ENCODE assay signal across 23 cellular contexts in genomic region chr12:62716037-62716436, GRCh38.
A peak's percentile ranks its signal among the peaks of the same experiment; 100 is the strongest.
DNase-seq lines count a peak whose midpoint lies in the region; ATAC-seq and TF ChIP-seq lines count a peak whose summit lies in the region.
"Had no signal": no experiment of that assay in that cellular context is flagged by ENCODE, and none has a peak within 500 bp of the region (broad histone marks: within the 10 kb centered on the region; RNA-seq: fewer than 3 reads in every experiment).

No MANE protein-coding gene starts in this region.

- CTCF ChIA-PET in activated CD8-positive, alpha-beta T cell treated with anti-CD3 and anti-CD28 coated beads for 36 hours (lab: Charles Lee): interaction anchor here (0.9 kb wide), 1 partner anchor 78 kb away, joined by 4 read pairs; no protein-coding TSS in a partner anchor

- no peaks in the 10 kb centered on the region for H3K27me3 Mint-ChIP-seq in activated CD8-positive, alpha-beta T cell treated with anti-CD3 and anti-CD28 coated beads for 36 hours

- ATAC-seq in left cardiac atrium (no peak), GM18520 (IDR thresholded peaks at IDR 0.05; ENCODE audit: unreplicated experiment) (no peak)
- ATAC-seq in activated CD8-positive, alpha-beta T cell treated with anti-CD3 and anti-CD28 coated beads for 36 hours: no peak

- H3K36me3 Mint-ChIP-seq in activated CD8-positive, alpha-beta T cell treated with anti-CD3 and anti-CD28 coated beads for 36 hours (ENCODE audit: low read depth): no peaks in the 10 kb centered on the region

- no peak overlapping the region for H3K4me3 ChIP-seq in left ventricle myocardium inferior
- H3K4me3 ChIP-seq in ectodermal cell (ENCODE audit: insufficient read depth, low read depth, low read length): no peak overlapping the region
- H3K4me3 ChIP-seq in mesodermal cell (ENCODE audit: extremely low read depth, insufficient read depth, low read length, poor library complexity, severe bottlenecking): no peak overlapping the region
- H3K4me3 ChIP-seq in vagina: no peak overlapping the region
- H3K4me3 ChIP-seq: GM23338, SK-N-MC had no signal

- POLR2A ChIA-PET in activated CD8-positive, alpha-beta T cell treated with anti-CD3 and anti-CD28 coated beads for 36 hours (lab: Charles Lee): no interaction called here

- H3K27ac ChIP-seq in left ventricle myocardium inferior (replicated peaks) (peak overlapping the region; percentile 79), ectodermal cell (ENCODE audit: insufficient read depth, low read depth, low read length, poor library complexity, severe bottlenecking) (peak overlapping the region; percentile 66), mesodermal cell (ENCODE audit: low read depth, low read length, severe bottlenecking) (peak overlapping the region; percentile 29), vagina (peak overlapping the region; percentile 85)
- H3K27ac ChIP-seq: HL-60, KMS-11, RWPE1, SK-N-MC had no signal

- H3K27ac Mint-ChIP-seq in activated CD8-positive, alpha-beta T cell treated with anti-CD3 and anti-CD28 coated beads for 36 hours: no peak overlapping the region
- H3K27ac Mint-ChIP-seq: GM23338 had no signal

- H3K4me1 ChIP-seq in left ventricle myocardium inferior (peaks cover 45% of the 10 kb centered on the region), ectodermal cell (ENCODE audit: control insufficient read depth, insufficient read depth, low read length) (peaks cover 60% of the 10 kb centered on the region), mesodermal cell (ENCODE audit: control insufficient read depth, insufficient read depth, low read length, poor library complexity, severe bottlenecking) (peaks cover 19% of the 10 kb centered on the region), vagina (peaks cover 41% of the 10 kb centered on the region)

- no peak for TF ChIP-seq CTCF in left ventricle myocardium inferior (IDR thresholded peaks at IDR 0.05; ENCODE audit: borderline replicate concordance)
- TF ChIP-seq CTCF in vagina (IDR thresholded peaks at IDR 0.05): no peak
- no peak for TF ChIP-seq CTCF in activated CD8-positive, alpha-beta T cell treated with anti-CD3 and anti-CD28 coated beads for 36 hours (IDR thresholded peaks at IDR 0.05)

- H3K9me3 Mint-ChIP-seq in activated CD8-positive, alpha-beta T cell treated with anti-CD3 and anti-CD28 coated beads for 36 hours: no peaks in the 10 kb centered on the region
- H3K9me3 Mint-ChIP-seq: CD14-positive monocyte, GM23338 had no signal

- no peaks in the 10 kb centered on the region for H3K36me3 ChIP-seq in left ventricle myocardium inferior
- H3K36me3 ChIP-seq in ectodermal cell (ENCODE audit: control insufficient read depth, insufficient read depth, low read length): no peaks in the 10 kb centered on the region
- H3K36me3 ChIP-seq in mesodermal cell (ENCODE audit: control insufficient read depth, insufficient read depth, low read length): no peaks in the 10 kb centered on the region
- no peaks in the 10 kb centered on the region for H3K36me3 ChIP-seq in vagina

- H3K27me3 ChIP-seq in left ventricle myocardium inferior (ENCODE audit: low read depth) (no peaks in the 10 kb centered on the region), ectodermal cell (ENCODE audit: control insufficient read depth, insufficient read depth, low read length, poor library complexity, severe bottlenecking) (no peaks in the 10 kb centered on the region), vagina (no peaks in the 10 kb centered on the region)

- TF ChIP-seq POLR2A in vagina (IDR thresholded peaks at IDR 0.05): no peak

- no peaks in the 10 kb centered on the region for H3K9me3 ChIP-seq in left ventricle myocardium inferior (replicated peaks)
- no peaks in the 10 kb centered on the region for H3K9me3 ChIP-seq in ectodermal cell (ENCODE audit: control insufficient read depth, low read length)
- no peaks in the 10 kb centered on the region for H3K9me3 ChIP-seq in mesodermal cell (ENCODE audit: control insufficient read depth, low read length)
- H3K9me3 ChIP-seq in vagina: no peaks in the 10 kb centered on the region

- WGBS in ectodermal cell, 2 experiments: 83 to 89% methylated on average over 3 of the region's 3 CpGs
- WGBS in mesodermal cell (ENCODE audit: insufficient coverage in 2 of 2), 2 experiments: 96 to 100% methylated on average over 1 to 2 of the region's 3 CpGs

- DNase-seq in left ventricle myocardium inferior: no peak
- DNase-seq in left cardiac atrium: no peak
- DNase-seq in vagina (ENCODE audit: extremely low spot score in 2 of 2): no peak
- DNase-seq in activated CD8-positive, alpha-beta T cell treated with anti-CD3 and anti-CD28 coated beads for 36 hours: no peak
- no peak for DNase-seq in C1 segment of cervical spinal cord (lab: John Stamatoyannopoulos, UW)
- DNase-seq: 8988T, HCEC 1CT, NCI-H1105, NCI-H146, NCI-H2029, NCI-H446, NCI-H526, SHP77 treated with DMSO at 0.1 percent for 48 hours, SW 1271 had no signal

- intact Hi-C loops in left ventricle myocardium inferior (cut with micrococcal nuclease) (no loop called here), left cardiac atrium (cut with DNase I) (no loop called here), vagina (cut with DNase I) (no loop called here)
- intact Hi-C loops in activated CD8-positive, alpha-beta T cell treated with anti-CD3 and anti-CD28 coated beads for 36 hours (cut with micrococcal nuclease): no loop called here

- H3K4me1 Mint-ChIP-seq in activated CD8-positive, alpha-beta T cell treated with anti-CD3 and anti-CD28 coated beads for 36 hours (ENCODE audit: low read depth): no peaks in the 10 kb centered on the region

- no peak overlapping the region for H3K4me3 Mint-ChIP-seq in activated CD8-positive, alpha-beta T cell treated with anti-CD3 and anti-CD28 coated beads for 36 hours
- H3K4me3 Mint-ChIP-seq: CD14-positive monocyte, GM23338 had no signal

Comparison
In these comparisons a context has a peak if more than half of its experiments do, and no peak if none do; other contexts are left out.
1. H3K27ac ChIP-seq: peak in every context shown above with its lines; median percentile 85 in vagina; 79 in left ventricle myocardium inferior; 66 in ectodermal cell; 29 in mesodermal cell.